24 cellular contexts compared by ENCODE assay signal in genomic region chr1:112063781-112064180, GRCh38.
DNase-seq lines count a peak whose midpoint lies in the region; ATAC-seq and TF ChIP-seq lines count a peak whose summit lies in the region.
"Had no signal": no experiment of that assay in that cellular context is flagged by ENCODE, and none has a peak within 500 bp of the region (broad histone marks: within the 10 kb centered on the region; RNA-seq: fewer than 3 reads in every experiment).

No MANE protein-coding gene starts in this region.

- H3K79me2 ChIP-seq in OCI-LY7 (ENCODE audit: insufficient read depth, low read depth, low read length) (no peaks in the 10 kb centered on the region), parathyroid adenoma (no peaks in the 10 kb centered on the region)

- H4K20me1 ChIP-seq in OCI-LY7 (ENCODE audit: insufficient read depth, low read length): no peaks in the 10 kb centered on the region

- BruUV-seq in OCI-LY7 (replicated peaks; lab: Mats Ljungman, UMichigan): no TSS peak

- WGBS in heart right ventricle, 2 donors: 43 to 58% methylated on average over 5 of the region's 5 CpGs

- H3K4me3 ChIP-seq in right atrium auricular region (no peak overlapping the region), OCI-LY7 (ENCODE audit: low read depth, low read length, poor library complexity, severe bottlenecking) (no peak overlapping the region), heart right ventricle (no peak overlapping the region), parathyroid adenoma (ENCODE audit: low read depth, low read length) (no peak overlapping the region)
- H3K4me3 ChIP-seq: HAP-1, SK-N-MC had no signal

- H3K36me3 Mint-ChIP-seq in activated naive CD4-positive, alpha-beta T cell treated with anti-CD3 and anti-CD28 coated beads, Interleukin-2, amount 50 U/mL, for 72 hours: no peaks in the 10 kb centered on the region

- H3K4me1 ChIP-seq in right atrium auricular region (peaks cover 0 to 12% of the 10 kb centered on the region in 2 donors), OCI-LY7 (ENCODE audit: insufficient read depth, low read length, poor library complexity, severe bottlenecking) (peaks cover 30% of the 10 kb centered on the region), heart right ventricle (peaks cover 0 to 10% (median 0%) of the 10 kb centered on the region in 9 donors), parathyroid adenoma (no peaks in the 10 kb centered on the region)
- H3K4me1 ChIP-seq: BE2C, HAP-1 had no signal

- no peak overlapping the region for H3K9ac ChIP-seq in parathyroid adenoma

- 0 out of 2 replicates have a peak overlapping the region, but pooled peaks have one; percentile 11 for H2AFZ ChIP-seq in OCI-LY7 (ENCODE audit: low read length)
- H2AFZ ChIP-seq in parathyroid adenoma: peak overlapping the region; percentile 33

- CTCF ChIA-PET in OCI-LY7 (lab: Charles Lee; ENCODE audit: unreplicated experiment): no interaction called here

- H3K27me3 ChIP-seq in right atrium auricular region (no peaks in the 10 kb centered on the region), heart right ventricle (peaks cover 0 to 6% (median 0%) of the 10 kb centered on the region in 7 donors), parathyroid adenoma (ENCODE audit: control insufficient read depth, insufficient read depth, low read length) (no peaks in the 10 kb centered on the region)

- intact Hi-C loops in Right ventricle myocardium inferior (cut with DNase I) (no loop called here), OCI-LY7 (cut with micrococcal nuclease; ENCODE audit: unreplicated experiment) (no loop called here), heart right ventricle (cut with DNase I) (loop anchor here in 1 of 10 donors (5.0 kb wide), 1 partner anchor 76 kb away; the partner anchor contains the start of gene KCND3)

- H3K27ac ChIP-seq in right atrium auricular region (no peak overlapping the region), OCI-LY7 (ENCODE audit: low read depth, low read length, poor library complexity, severe bottlenecking) (no peak overlapping the region), heart right ventricle (no peak overlapping the region), parathyroid adenoma (no peak overlapping the region)
- H3K27ac ChIP-seq: RWPE1, SK-N-MC had no signal

- H3K36me3 ChIP-seq in right atrium auricular region (no peaks in the 10 kb centered on the region), OCI-LY7 (ENCODE audit: insufficient read depth, low read length) (no peaks in the 10 kb centered on the region), heart right ventricle (no peaks in the 10 kb centered on the region), parathyroid adenoma (ENCODE audit: control insufficient read depth, insufficient read depth, low read length) (no peaks in the 10 kb centered on the region)
- H3K36me3 ChIP-seq: BE2C, HAP-1 had no signal

- H3K9me3 Mint-ChIP-seq in activated naive CD4-positive, alpha-beta T cell treated with anti-CD3 and anti-CD28 coated beads, Interleukin-2, amount 50 U/mL, for 72 hours: no peaks in the 10 kb centered on the region
- H3K9me3 Mint-ChIP-seq: HFFc6 had no signal

- H3K27ac Mint-ChIP-seq in activated naive CD4-positive, alpha-beta T cell treated with anti-CD3 and anti-CD28 coated beads, Interleukin-2, amount 50 U/mL, for 72 hours: no peak overlapping the region
- H3K27ac Mint-ChIP-seq: HFFc6 had no signal

- H3K9me2 ChIP-seq in OCI-LY7 (ENCODE audit: insufficient read depth, low read length): no peaks in the 10 kb centered on the region

- no peak for DNase-seq in Right ventricle myocardium inferior (ENCODE audit: missing footprints)
- no peak for DNase-seq in right atrium auricular region (ENCODE audit: low spot score)
- DNase-seq in OCI-LY7 (ENCODE audit: low spot score): no peak
- DNase-seq in heart right ventricle: no peak
- DNase-seq in ecto neural progenitor cell (ENCODE audit: low spot score): no peak
- no peak for DNase-seq in omental fat pad (ENCODE audit: low spot score)
- no peak for DNase-seq in activated naive CD4-positive, alpha-beta T cell treated with anti-CD3 and anti-CD28 coated beads, Interleukin-2, amount 50 U/mL, for 72 hours (ENCODE audit: low spot score in 2 of 2)
- DNase-seq: 8988T, ACHN, BE2C, Calu3, DND-41, GOT3, HFFc6, KG1, NCI-H1048, NCI-H1417, NCI-H2081, SIG-M5 had no signal

- ATAC-seq in Right ventricle myocardium inferior: peak; percentile 70
- ATAC-seq in heart right ventricle: peak in 6 of 8 donors; percentile 35 to 83 (median 79)
- ATAC-seq in omental fat pad (ENCODE audit: low FRiP score): no peak
- no peak for ATAC-seq in activated naive CD4-positive, alpha-beta T cell treated with anti-CD3 and anti-CD28 coated beads, Interleukin-2, amount 50 U/mL, for 72 hours
- ATAC-seq: Panc1 had no signal

- H3K4me2 ChIP-seq in OCI-LY7 (ENCODE audit: low read length) (peak overlapping the region; percentile 45), parathyroid adenoma (ENCODE audit: low read length) (peak overlapping the region; percentile 13)

- POLR2A ChIA-PET in OCI-LY7 (lab: Charles Lee): no interaction called here

- no peaks in the 10 kb centered on the region for H3K9me3 ChIP-seq in right atrium auricular region
- no peaks in the 10 kb centered on the region for H3K9me3 ChIP-seq in OCI-LY7 (ENCODE audit: low read length)
- no peaks in the 10 kb centered on the region for H3K9me3 ChIP-seq in heart right ventricle
- H3K9me3 ChIP-seq in parathyroid adenoma (ENCODE audit: control insufficient read depth, low read length): no peaks in the 10 kb centered on the region
- H3K9me3 ChIP-seq: HAP-1 had no signal

- TF ChIP-seq CTCF in right atrium auricular region (IDR thresholded peaks at IDR 0.05) (no peak), OCI-LY7 (conservative IDR thresholded peaks at IDR 0.05; ENCODE audit: low read length) (no peak), heart right ventricle (IDR thresholded peaks at IDR 0.05) (no peak), parathyroid adenoma (IDR thresholded peaks at IDR 0.05) (no peak), omental fat pad (IDR thresholded peaks at IDR 0.05) (no peak)

Comparison
In these comparisons a context has a peak if more than half of its experiments do, and no peak if none do; other contexts are left out.
1. ATAC-seq: peak in Right ventricle myocardium inferior (single experiment) and heart right ventricle (6 of 8); none in omental fat pad (single experiment) and activated naive CD4-positive, alpha-beta T cell treated with anti-CD3 and anti-CD28 coated beads, Interleukin-2, amount 50 U/mL, for 72 hours (0 of 2).